28 cellular contexts compared by ENCODE assay signal in genomic region chr2:70006447-70006784, GRCh38.
"Had no signal": no experiment of that assay in that cellular context is flagged by ENCODE, and none has a peak within 500 bp of the region (broad histone marks: within the 10 kb centered on the region; RNA-seq: fewer than 3 reads in every experiment).

No MANE protein-coding gene starts in this region.

- H3K27ac Mint-ChIP-seq: mesothelial cell of epicardium had no signal

- H3K4me3 Mint-ChIP-seq: central memory CD8-positive, alpha-beta T cell; immature natural killer cell; mesothelial cell of epicardium; naive B cell; natural killer cell treated with Interleukin-12 subunit alpha and Interleukin-12 subunit beta and Interleukin-15 and Interleukin-18, amount 100 ng/mL, for 72 hours; neural crest cell; stimulated activated naive CD8-positive, alpha-beta T cell treated with anti-CD3 and anti-CD28 coated beads, Interleukin-15, amount 100 ng/mL, for 72 hours had no signal

- H3K27me3 ChIP-seq: colonic mucosa, esophagus squamous epithelium, right atrium auricular region, thyroid gland had no signal

- FAIRE-seq: endometrium had no signal

- H3K79me2 ChIP-seq: parathyroid adenoma had no signal

- ATAC-seq: left colon; lower lobe of right lung; mucosa of descending colon; natural killer cell treated with Interleukin-12 subunit alpha and Interleukin-12 subunit beta and Interleukin-15 and Interleukin-18, amount 100 ng/mL, for 72 hours; stimulated activated naive CD8-positive, alpha-beta T cell treated with anti-CD3 and anti-CD28 coated beads, Interleukin-15, amount 100 ng/mL, for 72 hours had no signal

- H3K9ac ChIP-seq: parathyroid adenoma had no signal

- H3K27ac ChIP-seq: colonic mucosa, esophagus squamous epithelium, left ventricle myocardium inferior, lower lobe of right lung, parathyroid adenoma, prostate gland, right atrium auricular region, skin epidermis, thyroid gland had no signal

- H3K9me3 ChIP-seq: colonic mucosa, esophagus squamous epithelium, left ventricle myocardium inferior, lower lobe of right lung, mucosa of descending colon, prostate gland, right atrium auricular region, thyroid gland had no signal

- H3K9me3 Mint-ChIP-seq: central memory CD8-positive, alpha-beta T cell; immature natural killer cell; mesothelial cell of epicardium; naive B cell; natural killer cell treated with Interleukin-12 subunit alpha and Interleukin-12 subunit beta and Interleukin-15 and Interleukin-18, amount 100 ng/mL, for 72 hours; neural crest cell; stimulated activated naive CD8-positive, alpha-beta T cell treated with anti-CD3 and anti-CD28 coated beads, Interleukin-15, amount 100 ng/mL, for 72 hours had no signal

- H2AFZ ChIP-seq: parathyroid adenoma had no signal

- H3K36me3 ChIP-seq: colonic mucosa, esophagus squamous epithelium, left ventricle myocardium inferior, lower lobe of right lung, prostate gland, right atrium auricular region, thyroid gland had no signal

- H3K27me3 Mint-ChIP-seq: central memory CD8-positive, alpha-beta T cell; naive B cell; natural killer cell treated with Interleukin-12 subunit alpha and Interleukin-12 subunit beta and Interleukin-15 and Interleukin-18, amount 100 ng/mL, for 72 hours; stimulated activated naive CD8-positive, alpha-beta T cell treated with anti-CD3 and anti-CD28 coated beads, Interleukin-15, amount 100 ng/mL, for 72 hours had no signal

- DNase-seq: colonic mucosa; dermis blood vessel endothelial cell; effector memory CD4-positive, alpha-beta T cell; esophagus squamous epithelium; foreskin melanocyte; hypothalamus; immature natural killer cell; islet precursor cell; kidney glomerular epithelial cell; left colon; left ventricle myocardium inferior; lower lobe of right lung; mucosa of descending colon; naive B cell; stimulated activated CD4-positive, alpha-beta T cell treated with anti-CD3 and anti-CD28 coated beads, Interleukin-15, amount 100 ng/mL, for 24 hours; stimulated activated CD4-positive, alpha-beta T cell treated with anti-CD3 and anti-CD28 coated beads, Interleukin-2, amount 100 ng/mL, for 48 hours; stimulated activated naive CD4-positive, alpha-beta T cell; stimulated activated naive CD8-positive, alpha-beta T cell treated with anti-CD3 and anti-CD28 coated beads, Interleukin-15, amount 100 ng/mL, for 72 hours; thyroid gland had no signal

- H3K4me1 ChIP-seq: parathyroid adenoma, prostate gland, right atrium auricular region, thyroid gland had no signal

- H3K4me1 Mint-ChIP-seq: neural crest cell had no signal

- H3K4me3 ChIP-seq: colonic mucosa, esophagus squamous epithelium, left ventricle myocardium inferior, lower lobe of right lung, mucosa of descending colon, prostate gland, right atrium auricular region, skin epidermis, thyroid gland had no signal
